Comparison of ENCODE assay signal across 22 cellular contexts in genomic region chr1:47585141-47585902, GRCh38.
"Had no signal": no experiment of that assay in that cellular context is flagged by ENCODE, and none has a peak within 500 bp of the region (broad histone marks: within the 10 kb centered on the region; RNA-seq: fewer than 3 reads in every experiment).

No MANE protein-coding gene starts in this region.

- H3K9me3 ChIP-seq: adrenal gland, heart right ventricle, lower lobe of right lung, tibial nerve had no signal

- H3K4me3 ChIP-seq: adrenal gland, dorsolateral prefrontal cortex, heart right ventricle, lower lobe of right lung, tibial nerve had no signal

- ATAC-seq: activated CD4-positive, CD25-positive, alpha-beta regulatory T cell treated with anti-CD3 and anti-CD28 coated beads, Interleukin-2, amount 50 U/mL, for 24 hours; activated CD8-positive, alpha-beta T cell treated with anti-CD3 and anti-CD28 coated beads for 36 hours; activated T-cell treated with anti-CD3 and anti-CD28 coated beads, Interleukin-2, amount 50 U/mL, for 4 hours; heart right ventricle; left colon; SK-N-SH treated with all-trans-retinoic acid at 6 μM for 48 hours; stimulated activated naive CD8-positive, alpha-beta T cell treated with anti-CD3 and anti-CD28 coated beads, Interleukin-15, Interleukin-2, amounts not matched to agents 100 U/mL and 50 U/mL, for 24 hours had no signal

- DNase-seq: activated CD4-positive, alpha-beta T cell treated with anti-CD3 and anti-CD28 coated beads, Interleukin-2, amount 10 ng/mL, durations not matched to agents 24 days and 14 days; activated CD8-positive, alpha-beta T cell treated with anti-CD3 and anti-CD28 coated beads for 36 hours; activated naive CD4-positive, alpha-beta T cell; activated T-cell treated with anti-CD3 and anti-CD28 coated beads, Interleukin-2, amount 50 U/mL, for 4 hours; central memory CD4-positive, alpha-beta T cell; dorsolateral prefrontal cortex; heart right ventricle; left colon; lower lobe of right lung; mesendoderm; naive B cell; occipital lobe; retina; stimulated activated CD4-positive, alpha-beta T cell treated with anti-CD3 and anti-CD28 coated beads, Interleukin-4, amount 100 ng/mL, for 24 hours; stimulated activated naive CD8-positive, alpha-beta T cell treated with anti-CD3 and anti-CD28 coated beads, Interleukin-15, Interleukin-2, amounts not matched to agents 100 U/mL and 50 U/mL, for 24 hours had no signal

- H3K4me1 ChIP-seq: adrenal gland had no signal

- FAIRE-seq: astrocyte, keratinocyte had no signal

- H3K27ac ChIP-seq: adrenal gland, dorsolateral prefrontal cortex, heart right ventricle, lower lobe of right lung, tibial nerve, VCaP had no signal

- H3K36me3 ChIP-seq: adrenal gland, heart right ventricle, lower lobe of right lung, tibial nerve had no signal
